Comparison of ENCODE assay signal across 8 cellular contexts in the genomic region with DNA sequence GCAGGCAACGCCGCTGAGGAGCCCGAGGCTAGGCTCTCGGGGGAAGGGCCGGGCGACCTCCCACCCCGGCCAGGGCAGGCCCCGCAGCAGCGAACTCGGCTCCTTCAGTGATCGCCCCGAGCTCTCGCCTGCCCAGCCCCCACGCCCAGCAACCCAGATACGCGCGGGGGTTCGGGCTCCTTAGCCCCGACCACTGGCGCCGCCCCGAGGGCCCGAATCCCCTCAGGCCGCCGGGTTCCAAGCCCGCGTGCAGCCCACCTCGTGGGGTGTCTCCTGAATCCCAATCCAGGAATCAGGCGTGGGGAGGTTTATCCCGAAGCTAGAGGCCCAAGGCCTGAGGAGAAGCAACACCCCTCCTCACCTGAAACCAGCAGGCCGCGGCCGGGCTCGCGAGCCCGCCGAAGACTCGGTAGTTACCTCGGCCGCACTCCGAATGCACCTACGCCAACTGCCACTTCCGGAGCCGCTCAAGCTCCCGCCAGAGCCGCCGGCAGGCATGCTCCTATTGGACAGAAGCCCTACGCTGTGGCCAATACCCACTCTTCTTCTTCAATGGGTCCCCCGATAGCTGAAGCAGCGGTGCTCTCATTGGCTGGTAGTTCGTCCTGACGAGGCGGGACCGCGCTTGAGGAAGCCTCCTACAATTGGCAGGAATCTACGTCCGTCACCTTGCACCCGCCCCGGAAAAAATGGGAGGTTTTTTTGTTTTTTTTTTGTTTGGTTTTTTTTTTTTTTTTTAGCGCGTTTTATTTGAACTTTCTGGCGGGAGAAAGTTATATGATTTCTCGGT. TPM values are rescaled to one million over a fixed set of nuclear protein-coding genes. Genes with fewer than 3 reads are reported as not detected.
DNase-seq lines count a peak whose midpoint lies in the region; ATAC-seq, FAIRE-seq and TF ChIP-seq lines count a peak whose summit lies in the region.

A gene with protein sequence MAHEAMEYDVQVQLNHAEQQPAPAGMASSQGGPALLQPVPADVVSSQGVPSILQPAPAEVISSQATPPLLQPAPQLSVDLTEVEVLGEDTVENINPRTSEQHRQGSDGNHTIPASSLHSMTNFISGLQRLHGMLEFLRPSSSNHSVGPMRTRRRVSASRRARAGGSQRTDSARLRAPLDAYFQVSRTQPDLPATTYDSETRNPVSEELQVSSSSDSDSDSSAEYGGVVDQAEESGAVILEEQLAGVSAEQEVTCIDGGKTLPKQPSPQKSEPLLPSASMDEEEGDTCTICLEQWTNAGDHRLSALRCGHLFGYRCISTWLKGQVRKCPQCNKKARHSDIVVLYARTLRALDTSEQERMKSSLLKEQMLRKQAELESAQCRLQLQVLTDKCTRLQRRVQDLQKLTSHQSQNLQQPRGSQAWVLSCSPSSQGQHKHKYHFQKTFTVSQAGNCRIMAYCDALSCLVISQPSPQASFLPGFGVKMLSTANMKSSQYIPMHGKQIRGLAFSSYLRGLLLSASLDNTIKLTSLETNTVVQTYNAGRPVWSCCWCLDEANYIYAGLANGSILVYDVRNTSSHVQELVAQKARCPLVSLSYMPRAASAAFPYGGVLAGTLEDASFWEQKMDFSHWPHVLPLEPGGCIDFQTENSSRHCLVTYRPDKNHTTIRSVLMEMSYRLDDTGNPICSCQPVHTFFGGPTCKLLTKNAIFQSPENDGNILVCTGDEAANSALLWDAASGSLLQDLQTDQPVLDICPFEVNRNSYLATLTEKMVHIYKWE (minus strand): TSS at position 453 of the 790 bp plus-strand sequence. CDS start 5,428 bp downstream, outside the sequence.

- H3K4me3 ChIP-seq in OCI-LY7 (ENCODE audit: low read depth, low read length, poor library complexity, severe bottlenecking) (peak within 1 kb of the TSS; percentile 93), epithelial cell of esophagus (ENCODE audit: low read length) (peak within 1 kb of the TSS; percentile 90), mononuclear cell (ENCODE audit: low read length) (peak within 1 kb of the TSS; percentile 97)

- intact Hi-C loops in OCI-LY7 (cut with micrococcal nuclease; ENCODE audit: unreplicated experiment): loop anchor here (2.0 kb wide), 1 partner anchor 34 kb away; the partner anchor contains the start of gene MLKL

- CTCF ChIA-PET in OCI-LY7 (lab: Charles Lee; ENCODE audit: unreplicated experiment): interaction anchor here (2.2 kb wide), 1 partner anchor 32 kb away, joined by 8 read pairs; no protein-coding TSS in a partner anchor

- peaks cover 19% of the 10 kb centered on the region for H4K20me1 ChIP-seq in OCI-LY7 (ENCODE audit: insufficient read depth, low read length)

- H3K9me3 ChIP-seq in OCI-LY7 (ENCODE audit: low read length) (peaks cover 6% of the 10 kb centered on the region; the same call in 1 of the 2 replicates), mononuclear cell (ENCODE audit: low read depth, low read length) (no peaks in the 10 kb centered on the region)

- no peak for FAIRE-seq in D721Med (lab: Jason Lieb, UNC)

- H3K27ac ChIP-seq in OCI-LY7 (ENCODE audit: low read depth, low read length, poor library complexity, severe bottlenecking): peak within 1 kb of the TSS; percentile 75

- no peaks in the 10 kb centered on the region for H3K9me2 ChIP-seq in OCI-LY7 (ENCODE audit: insufficient read depth, low read length)

- BruUV-seq in OCI-LY7 (replicated peaks; lab: Mats Ljungman, UMichigan): no TSS peak

- peaks cover 47% of the 10 kb centered on the region for H3K36me3 ChIP-seq in OCI-LY7 (ENCODE audit: insufficient read depth, low read length)

- H3K79me2 ChIP-seq in OCI-LY7 (ENCODE audit: insufficient read depth, low read depth, low read length): peaks cover 51% of the 10 kb centered on the region

- peak; percentile 98 for ATAC-seq in GM21526 (IDR thresholded peaks at IDR 0.05; ENCODE audit: low FRiP score, unreplicated experiment)

- H3K4me1 ChIP-seq in OCI-LY7 (ENCODE audit: insufficient read depth, low read length, poor library complexity, severe bottlenecking) (peaks cover 37% of the 10 kb centered on the region), mononuclear cell (ENCODE audit: insufficient read depth, low read length) (peaks cover 35% of the 10 kb centered on the region)

- DNase-seq in D721Med (ENCODE audit: insufficient read length, low spot score) (peak; percentile 80), HuH-7.5 (ENCODE audit: low spot score) (peak; percentile 99), OCI-LY7 (ENCODE audit: low spot score) (peak; percentile 100), activated T-cell treated with anti-CD3 and anti-CD28 coated beads for 1 hour (ENCODE audit: low read depth) (peak; percentile 88), epithelial cell of esophagus (ENCODE audit: low read depth) (peak; percentile 99)
- DNase-seq in stimulated activated CD8-positive, alpha-beta memory T cell treated with anti-CD3 and anti-CD28 coated beads, Interleukin-4, amount 100 ng/mL, for 1 hour (ENCODE audit: low read depth in 2 of 2, low spot score in 1 of 2): peak; percentile 80 to 93

- TF ChIP-seq CTCF in D721Med (IDR thresholded peaks at IDR 0.05; ENCODE audit: insufficient read depth, missing control alignments) (no peak), OCI-LY7 (conservative IDR thresholded peaks at IDR 0.05; ENCODE audit: low read length) (no peak), epithelial cell of esophagus (IDR thresholded peaks at IDR 0.05; ENCODE audit: insufficient read depth, low read depth, low read length, missing control alignments) (no peak)

- peak within 1 kb of the TSS; percentile 96 for H2AFZ ChIP-seq in OCI-LY7 (ENCODE audit: low read length)

- H3K4me2 ChIP-seq in OCI-LY7 (ENCODE audit: low read length): peak within 1 kb of the TSS; percentile 77

- no peaks in the 10 kb centered on the region for H3K27me3 ChIP-seq in mononuclear cell (ENCODE audit: insufficient read depth, low read length)

- POLR2A ChIA-PET in OCI-LY7 (lab: Charles Lee): interaction anchor here (0.5 to 2.6 kb wide), 19 partner anchors 10 to 405 kb away, joined by 3 to 20 read pairs (median 5); partner anchors contain the start of genes GLG1, MLKL and WDR59

RNA-seq across cellular contexts. Expression of the gene that starts here (rescaled TPM):
- 56.3 and 79.7 TPM in 2 replicates for total RNA-seq in OCI-LY7 (2014; rRNA removed; shearing (Covaris generic))
- 133 and 134 TPM in 2 replicates for total RNA-seq in OCI-LY7 (2022)
- 24.9 TPM for total RNA-seq in mononuclear cell

Comparison
In these comparisons a context has a peak if more than half of its experiments do, and no peak if none do; other contexts are left out.
1. Peak in every context shown above with its lines: DNase-seq, ATAC-seq, H3K4me3 ChIP-seq and H3K27ac ChIP-seq.